23 cellular contexts compared by ENCODE assay signal in genomic region chr7:50863053-50863452, GRCh38.
"Had no signal": no experiment of that assay in that cellular context is flagged by ENCODE, and none has a peak within 500 bp of the region (broad histone marks: within the 10 kb centered on the region; RNA-seq: fewer than 3 reads in every experiment).

No MANE protein-coding gene starts in this region.

- H3K9me3 ChIP-seq: colonic mucosa, esophagus muscularis mucosa, gastroesophageal sphincter, heart right ventricle, lower lobe of right lung, prostate gland, sigmoid colon, stomach, thyroid gland, vagina had no signal

- H3K27me3 Mint-ChIP-seq: dendritic cell treated with granulocyte-macrophage colony-stimulating factor and Interleukin-4, amounts not matched to agents 40 ng/mL and 50 ng/mL, for 4 days had no signal

- H3K9me3 Mint-ChIP-seq: dendritic cell treated with granulocyte-macrophage colony-stimulating factor and Interleukin-4, amounts not matched to agents 40 ng/mL and 50 ng/mL, for 4 days; naive thymus-derived CD8-positive, alpha-beta T cell; nephron progenitor cell had no signal

- H3K27ac Mint-ChIP-seq: dendritic cell treated with granulocyte-macrophage colony-stimulating factor and Interleukin-4, amounts not matched to agents 40 ng/mL and 50 ng/mL, for 4 days; naive thymus-derived CD8-positive, alpha-beta T cell; nephron progenitor cell had no signal

- H3K27me3 ChIP-seq: colonic mucosa, foreskin keratinocyte, heart right ventricle, sigmoid colon, stomach, thyroid gland, vagina had no signal

- H3K27ac ChIP-seq: colonic mucosa, esophagus muscularis mucosa, foreskin keratinocyte, gastroesophageal sphincter, heart right ventricle, lower lobe of right lung, prostate gland, sigmoid colon, stomach, thyroid gland, vagina had no signal

- DNase-seq: colonic mucosa; effector CD8-positive, alpha-beta T cell; foreskin keratinocyte; heart right ventricle; hippocampal formation; left ventricle myocardium superior; lower lobe of right lung; naive thymus-derived CD8-positive, alpha-beta T cell; nephron progenitor cell; nucleus accumbens; right cardiac atrium; sigmoid colon; stimulated activated CD4-positive, alpha-beta T cell treated with anti-CD3 and anti-CD28 coated beads, Interleukin-2, amount 100 ng/mL, for 48 hours; stimulated activated CD8-positive, alpha-beta memory T cell treated with anti-CD3 and anti-CD28 coated beads, Interleukin-4, amount 100 ng/mL, for 48 hours; stimulated activated naive CD4-positive, alpha-beta T cell; stomach; thyroid gland; trophoblast cell had no signal

- H3K4me3 Mint-ChIP-seq: dendritic cell treated with granulocyte-macrophage colony-stimulating factor and Interleukin-4, amounts not matched to agents 40 ng/mL and 50 ng/mL, for 4 days; naive thymus-derived CD8-positive, alpha-beta T cell; nephron progenitor cell had no signal

- H3K4me1 ChIP-seq: colonic mucosa, esophagus muscularis mucosa, foreskin keratinocyte, gastroesophageal sphincter, lower lobe of right lung, stomach, thyroid gland, vagina had no signal

- H3K36me3 Mint-ChIP-seq: naive thymus-derived CD8-positive, alpha-beta T cell had no signal

- H3K36me3 ChIP-seq: colonic mucosa, esophagus muscularis mucosa, gastroesophageal sphincter, heart right ventricle, lower lobe of right lung, prostate gland, sigmoid colon, stomach, thyroid gland, vagina had no signal

- H3K4me3 ChIP-seq: colonic mucosa, esophagus muscularis mucosa, gastroesophageal sphincter, heart right ventricle, lower lobe of right lung, prostate gland, sigmoid colon, stomach, thyroid gland, vagina had no signal
